Comparison of ENCODE assay signal across 8 cellular contexts in the genomic region with DNA sequence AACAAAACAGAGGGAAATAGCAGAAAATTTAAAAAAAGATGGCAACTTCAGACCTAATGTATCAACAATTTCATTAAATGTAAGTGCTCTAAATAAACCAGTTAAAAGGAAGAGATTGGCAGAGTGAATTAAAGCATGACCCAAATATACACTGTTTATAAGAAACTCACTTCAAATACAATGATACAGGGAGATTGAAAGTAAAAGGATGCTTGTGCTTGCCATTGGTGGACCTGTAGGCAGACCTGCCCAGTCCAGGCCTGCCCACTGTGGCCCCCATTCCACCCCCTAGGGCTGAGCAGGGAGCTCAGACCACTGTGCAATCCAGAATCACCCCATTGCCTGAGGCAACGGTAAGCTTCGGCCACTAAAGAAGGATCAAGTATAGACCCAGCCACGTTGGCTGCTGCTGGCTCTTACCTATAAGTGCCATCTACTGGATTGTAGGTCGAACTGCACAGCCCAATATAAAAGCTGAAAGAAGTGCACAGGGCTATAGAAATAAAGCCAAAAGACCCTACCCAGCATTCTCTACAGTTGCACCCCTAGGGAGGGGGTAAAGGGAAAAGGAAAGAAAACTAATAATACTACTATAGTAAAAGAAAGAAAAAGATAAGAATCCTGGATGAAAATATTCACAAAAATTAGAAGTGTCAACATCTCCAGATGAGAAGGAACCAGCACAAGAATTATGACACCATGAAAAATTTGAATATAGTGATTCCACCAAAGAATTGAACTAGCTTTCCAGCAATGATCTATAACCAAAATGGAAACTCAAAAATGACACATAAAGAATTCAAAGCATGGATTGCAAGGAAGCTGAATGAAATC. TPM values are rescaled to one million over a fixed set of nuclear protein-coding genes. Genes with fewer than 3 reads are reported as not detected.
DNase-seq lines count a peak whose midpoint lies in the region; ATAC-seq and TF ChIP-seq lines count a peak whose summit lies in the region.

No MANE protein-coding gene starts in this region.

- 0 out of 2 replicates have a peak overlapping the region, but pooled peaks have one; percentile 21 for H2AFZ ChIP-seq in GM23338

- H3K79me2 ChIP-seq in GM23338 (replicated peaks; ENCODE audit: insufficient read depth): no peaks in the 10 kb centered on the region

- no peaks in the 10 kb centered on the region for H3F3A ChIP-seq in GM23338 (replicated peaks; ENCODE audit: low read depth)

- no peaks in the 10 kb centered on the region for H3K4me1 ChIP-seq in GM23338 (ENCODE audit: insufficient read depth)

- H3K9me2 ChIP-seq in GM23338 (ENCODE audit: insufficient read depth): no peaks in the 10 kb centered on the region

- H3K27ac ChIP-seq in GM23338 (ENCODE audit: low read depth) (no peak overlapping the region), coronary artery (no peak overlapping the region)

- H3K27me3 ChIP-seq in GM23338 (ENCODE audit: insufficient read depth): no peaks in the 10 kb centered on the region

- H3K4me1 Mint-ChIP-seq in GM23338: no peaks in the 10 kb centered on the region

- ATAC-seq in GM23338: peak; percentile 96

- H3K27me3 Mint-ChIP-seq in GM23338 (ENCODE audit: insufficient read depth, low read depth, poor library complexity): peaks cover 3% of the 10 kb centered on the region

- H3K27ac Mint-ChIP-seq in GM23338: no peak overlapping the region

- H3K36me3 Mint-ChIP-seq in GM23338 (ENCODE audit: low read depth): no peaks in the 10 kb centered on the region; the same call in 2 of the 3 replicates

- H3K36me3 ChIP-seq in GM23338 (ENCODE audit: insufficient read depth): no peaks in the 10 kb centered on the region

- H4K20me1 ChIP-seq in GM23338 (replicated peaks; ENCODE audit: insufficient read depth): no peaks in the 10 kb centered on the region

- TF ChIP-seq CTCF in GM10266 (IDR thresholded peaks at IDR 0.05; ENCODE audit: control insufficient read depth, insufficient read depth, low read depth, missing control alignments) (peak; percentile 86), GM23338 (conservative IDR thresholded peaks at IDR 0.05; ENCODE audit: low read depth in 2 of 2) (peak; percentile 77 to 84), coronary artery (IDR thresholded peaks at IDR 0.05) (no peak)

- no peak overlapping the region for H3K4me2 ChIP-seq in GM23338

- no peaks in the 10 kb centered on the region for H3K9me3 Mint-ChIP-seq in GM23338

- DNase-seq in GM10266 (ENCODE audit: extremely low spot score): peak; percentile 44
- peak; percentile 84 for DNase-seq in GM23338 (ENCODE audit: low spot score)
- DNase-seq in KBM-7: peak; percentile 65
- peak; percentile 27 for DNase-seq in OCI-M2 (lab: John Stamatoyannopoulos, UW; ENCODE audit: unreplicated experiment)
- DNase-seq in activated effector memory CD4-positive, alpha-beta T cell treated with anti-CD3 and anti-CD28 coated beads, Interleukin-2, amount 50 U/mL, for 16 hours: peak; percentile 69
- DNase-seq in glomerular visceral epithelial cell (ENCODE audit: extremely low spot score): peak; percentile 66
- DNase-seq in retina: peak; percentile 57
- no peak for DNase-seq in coronary artery (ENCODE audit: low spot score)

- H3K4me3 Mint-ChIP-seq in GM23338: no peak overlapping the region

- in situ Hi-C loops in KBM-7 (cut with MboI; ENCODE audit: low pct_unique_long_range_greater_than_20kb, low sequenced_read_pairs): no loop called here

- no peak overlapping the region for H3K4me3 ChIP-seq in GM23338
- no peak overlapping the region for H3K4me3 ChIP-seq in coronary artery

TF ChIP-seq in GM23338, 12 proteins besides CTCF, POLR2A, EP300 and RAD21 (continues in another document):
- TF ChIP-seq CREB1 (CRISPR knock-in tag; IDR thresholded peaks at IDR 0.05; ENCODE audit: low read depth) (no peak), STAT1 (IDR thresholded peaks at IDR 0.05; ENCODE audit: unreplicated experiment) (no peak), ZNF331 (CRISPR knock-in tag; IDR thresholded peaks at IDR 0.05; ENCODE audit: low read depth) (no peak), JUNB (IDR thresholded peaks at IDR 0.05; ENCODE audit: unreplicated experiment) (no peak), NANOG (IDR thresholded peaks at IDR 0.05; ENCODE audit: borderline replicate concordance) (no peak), EZH2 (IDR thresholded peaks at IDR 0.05; ENCODE audit: low read depth, unreplicated experiment) (no peak), ZNF114 (CRISPR knock-in tag; IDR thresholded peaks at IDR 0.05) (no peak), EZH2phosphoT487 (IDR thresholded peaks at IDR 0.05; ENCODE audit: unreplicated experiment) (no peak), POLR2AphosphoS5 (IDR thresholded peaks at IDR 0.05; ENCODE audit: low read depth) (no peak)
- TF ChIP-seq, protein P1, sequence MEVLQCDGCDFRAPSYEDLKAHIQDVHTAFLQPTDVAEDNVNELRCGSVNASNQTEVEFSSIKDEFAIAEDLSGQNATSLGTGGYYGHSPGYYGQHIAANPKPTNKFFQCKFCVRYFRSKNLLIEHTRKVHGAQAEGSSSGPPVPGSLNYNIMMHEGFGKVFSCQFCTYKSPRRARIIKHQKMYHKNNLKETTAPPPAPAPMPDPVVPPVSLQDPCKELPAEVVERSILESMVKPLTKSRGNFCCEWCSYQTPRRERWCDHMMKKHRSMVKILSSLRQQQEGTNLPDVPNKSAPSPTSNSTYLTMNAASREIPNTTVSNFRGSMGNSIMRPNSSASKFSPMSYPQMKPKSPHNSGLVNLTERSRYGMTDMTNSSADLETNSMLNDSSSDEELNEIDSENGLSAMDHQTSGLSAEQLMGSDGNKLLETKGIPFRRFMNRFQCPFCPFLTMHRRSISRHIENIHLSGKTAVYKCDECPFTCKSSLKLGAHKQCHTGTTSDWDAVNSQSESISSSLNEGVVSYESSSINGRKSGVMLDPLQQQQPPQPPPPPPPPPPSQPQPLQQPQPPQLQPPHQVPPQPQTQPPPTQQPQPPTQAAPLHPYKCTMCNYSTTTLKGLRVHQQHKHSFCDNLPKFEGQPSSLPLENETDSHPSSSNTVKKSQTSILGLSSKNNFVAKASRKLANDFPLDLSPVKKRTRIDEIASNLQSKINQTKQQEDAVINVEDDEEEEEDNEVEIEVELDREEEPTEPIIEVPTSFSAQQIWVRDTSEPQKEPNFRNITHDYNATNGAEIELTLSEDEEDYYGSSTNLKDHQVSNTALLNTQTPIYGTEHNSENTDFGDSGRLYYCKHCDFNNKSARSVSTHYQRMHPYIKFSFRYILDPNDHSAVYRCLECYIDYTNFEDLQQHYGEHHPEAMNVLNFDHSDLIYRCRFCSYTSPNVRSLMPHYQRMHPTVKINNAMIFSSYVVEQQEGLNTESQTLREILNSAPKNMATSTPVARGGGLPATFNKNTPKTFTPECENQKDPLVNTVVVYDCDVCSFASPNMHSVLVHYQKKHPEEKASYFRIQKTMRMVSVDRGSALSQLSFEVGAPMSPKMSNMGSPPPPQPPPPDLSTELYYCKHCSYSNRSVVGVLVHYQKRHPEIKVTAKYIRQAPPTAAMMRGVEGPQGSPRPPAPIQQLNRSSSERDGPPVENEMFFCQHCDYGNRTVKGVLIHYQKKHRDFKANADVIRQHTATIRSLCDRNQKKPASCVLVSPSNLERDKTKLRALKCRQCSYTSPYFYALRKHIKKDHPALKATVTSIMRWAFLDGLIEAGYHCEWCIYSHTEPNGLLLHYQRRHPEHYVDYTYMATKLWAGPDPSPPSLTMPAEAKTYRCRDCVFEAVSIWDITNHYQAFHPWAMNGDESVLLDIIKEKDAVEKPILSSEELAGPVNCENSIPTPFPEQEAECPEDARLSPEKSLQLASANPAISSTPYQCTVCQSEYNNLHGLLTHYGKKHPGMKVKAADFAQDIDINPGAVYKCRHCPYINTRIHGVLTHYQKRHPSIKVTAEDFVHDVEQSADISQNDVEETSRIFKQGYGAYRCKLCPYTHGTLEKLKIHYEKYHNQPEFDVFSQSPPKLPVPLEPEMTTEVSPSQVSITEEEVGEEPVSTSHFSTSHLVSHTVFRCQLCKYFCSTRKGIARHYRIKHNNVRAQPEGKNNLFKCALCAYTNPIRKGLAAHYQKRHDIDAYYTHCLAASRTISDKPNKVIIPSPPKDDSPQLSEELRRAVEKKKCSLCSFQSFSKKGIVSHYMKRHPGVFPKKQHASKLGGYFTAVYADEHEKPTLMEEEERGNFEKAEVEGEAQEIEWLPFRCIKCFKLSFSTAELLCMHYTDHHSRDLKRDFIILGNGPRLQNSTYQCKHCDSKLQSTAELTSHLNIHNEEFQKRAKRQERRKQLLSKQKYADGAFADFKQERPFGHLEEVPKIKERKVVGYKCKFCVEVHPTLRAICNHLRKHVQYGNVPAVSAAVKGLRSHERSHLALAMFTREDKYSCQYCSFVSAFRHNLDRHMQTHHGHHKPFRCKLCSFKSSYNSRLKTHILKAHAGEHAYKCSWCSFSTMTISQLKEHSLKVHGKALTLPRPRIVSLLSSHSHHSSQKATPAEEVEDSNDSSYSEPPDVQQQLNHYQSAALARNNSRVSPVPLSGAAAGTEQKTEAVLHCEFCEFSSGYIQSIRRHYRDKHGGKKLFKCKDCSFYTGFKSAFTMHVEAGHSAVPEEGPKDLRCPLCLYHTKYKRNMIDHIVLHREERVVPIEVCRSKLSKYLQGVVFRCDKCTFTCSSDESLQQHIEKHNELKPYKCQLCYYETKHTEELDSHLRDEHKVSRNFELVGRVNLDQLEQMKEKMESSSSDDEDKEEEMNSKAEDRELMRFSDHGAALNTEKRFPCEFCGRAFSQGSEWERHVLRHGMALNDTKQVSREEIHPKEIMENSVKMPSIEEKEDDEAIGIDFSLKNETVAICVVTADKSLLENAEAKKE (CRISPR knock-in tag; IDR thresholded peaks at IDR 0.05): no peak

RNA-seq across cellular contexts. Expression of a gene that starts 36.1 kb away (rescaled TPM):
- 357 and 388 TPM in 2 replicates for total RNA-seq in GM23338 (2014; rRNA removed; shearing (Covaris generic))
- 509 and 576 TPM in 2 replicates for polyA plus RNA-seq in GM23338 (2016; fragmentation: Nextera tagmentation; extraction: Ambion mirVana)

RNA-seq across cellular contexts. Expression of a gene that starts 37.2 kb away (rescaled TPM):
- total RNA-seq in GM23338 (2014; rRNA removed; shearing (Covaris generic)): 26.3 and 30.3 TPM in 2 replicates
- 36.5 and 38.0 TPM in 2 replicates for polyA plus RNA-seq in GM23338 (2016; fragmentation: Nextera tagmentation; extraction: Ambion mirVana)
